25 cellular contexts compared by ENCODE assay signal in the genomic region with DNA sequence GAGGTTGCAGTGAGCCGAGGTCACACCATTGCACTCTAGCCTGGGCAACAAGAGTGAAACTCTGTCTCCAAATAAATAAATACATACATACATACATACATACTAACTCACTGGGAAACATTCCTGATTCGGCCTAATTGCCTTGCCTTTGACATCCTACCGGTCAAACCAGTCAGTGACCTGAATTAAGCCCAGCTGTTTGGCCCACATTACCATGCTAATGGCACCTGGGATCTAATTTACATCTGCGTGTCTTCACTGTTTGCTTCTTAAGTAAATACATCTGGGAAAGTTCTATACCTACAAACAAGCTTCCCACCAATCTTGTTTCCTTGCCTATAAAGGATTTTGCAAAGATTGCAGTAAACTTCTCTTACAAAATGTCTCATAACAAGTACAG.
A peak's percentile ranks its signal among the peaks of the same experiment; 100 is the strongest.
DNase-seq lines count a peak whose midpoint lies in the region; ATAC-seq, FAIRE-seq and TF ChIP-seq lines count a peak whose summit lies in the region.
"Had no signal": no experiment of that assay in that cellular context is flagged by ENCODE, and none has a peak within 500 bp of the region (broad histone marks: within the 10 kb centered on the region; RNA-seq: fewer than 3 reads in every experiment).

No MANE protein-coding gene starts in this region.

- no peaks in the 10 kb centered on the region for H3K9me3 ChIP-seq in endothelial cell of umbilical vein (replicated peaks; ENCODE audit: control insufficient read depth, insufficient read depth, low read length)
- H3K9me3 ChIP-seq: gastroesophageal sphincter, pancreas, testis, uterus had no signal

- DNase-seq in GM23338 (ENCODE audit: low spot score) (peak; percentile 94), NCI-H69 (lab: John Stamatoyannopoulos, UW) (peak; percentile 66), endothelial cell of umbilical vein (ENCODE audit: low read depth, low spot score) (peak; percentile 19), mesendoderm (peak; percentile 69), HuH-7.5 (ENCODE audit: low spot score) (no peak), GM13977 (ENCODE audit: low spot score) (no peak)
- DNase-seq: activated CD4-positive, alpha-beta T cell treated with anti-CD3 and anti-CD28 coated beads for 1 hour; activated CD8-positive, alpha-beta T cell treated with anti-CD3 and anti-CD28 coated beads for 36 hours; amniotic stem cell; CD4-positive, alpha-beta memory T cell; pancreas; right cardiac atrium; Right ventricle myocardium superior; stimulated activated naive CD8-positive, alpha-beta T cell treated with anti-CD3 and anti-CD28 coated beads, Interleukin-15, Interleukin-2, amounts not matched to agents 100 U/mL and 50 U/mL, for 24 hours; testis; uterus had no signal

- ATAC-seq in GM23338 (peak; percentile 97), HG03045 (IDR thresholded peaks at IDR 0.05; ENCODE audit: unreplicated experiment) (no peak)
- ATAC-seq: activated CD8-positive, alpha-beta T cell treated with anti-CD3 and anti-CD28 coated beads for 36 hours; activated T-helper 17 cell treated with anti-CD3 and anti-CD28 coated beads, Interleukin-2, amount 50 U/mL, for 72 hours; gastroesophageal sphincter; stimulated activated naive CD8-positive, alpha-beta T cell treated with anti-CD3 and anti-CD28 coated beads, Interleukin-15, Interleukin-2, amounts not matched to agents 100 U/mL and 50 U/mL, for 24 hours had no signal

- H3K27me3 ChIP-seq in GM23338 (ENCODE audit: insufficient read depth): no peaks in the 10 kb centered on the region
- H3K27me3 ChIP-seq in endothelial cell of umbilical vein (ENCODE audit: control insufficient read depth in 2 of 2, insufficient read depth in 2 of 2, low read length in 2 of 2): no peaks in the 10 kb centered on the region
- H3K27me3 ChIP-seq in mesendoderm (ENCODE audit: insufficient read depth, low read length, poor library complexity): no peaks in the 10 kb centered on the region
- H3K27me3 ChIP-seq: gastroesophageal sphincter, hepatocyte, neural progenitor cell, pancreas, testis, uterus had no signal

- intact Hi-C loops in endothelial cell of umbilical vein (cut with micrococcal nuclease): loop anchor here (1.0 to 10.0 kb wide), 6 partner anchors 206 to 1641 kb away; no protein-coding TSS in a partner anchor

- FAIRE-seq in endothelial cell of umbilical vein (lab: Jason Lieb, UNC): no peak

- H3K27ac Mint-ChIP-seq in GM23338: peak overlapping the region; percentile 70
- H3K27ac Mint-ChIP-seq: activated CD8-positive, alpha-beta T cell treated with anti-CD3 and anti-CD28 coated beads for 36 hours; activated naive CD4-positive, alpha-beta T cell treated with anti-CD3 and anti-CD28 coated beads, Interleukin-2, amount 50 U/mL, for 24 hours; activated T-helper 17 cell treated with anti-CD3 and anti-CD28 coated beads, Interleukin-2, amount 50 U/mL, for 72 hours; B cell; neural progenitor cell; T-helper 2 cell treated with Interferon-gamma antibody and Interleukin-4, amounts not matched to agents 5 μg/mL and 100 μg/mL, for 36 hours had no signal

- no CpG with 5 or more reads among the region's 4 CpGs for WGBS in mesendoderm (ENCODE audit: extremely low coverage, insufficient coverage, low lambda C conversion rate)

- H4K20me1 ChIP-seq in GM23338 (replicated peaks; ENCODE audit: insufficient read depth) (no peaks in the 10 kb centered on the region), endothelial cell of umbilical vein (replicated peaks; ENCODE audit: control insufficient read depth, extremely low read depth, insufficient read depth, low read length) (no peaks in the 10 kb centered on the region)

- H2AFZ ChIP-seq in GM23338: no peak overlapping the region
- no peak overlapping the region for H2AFZ ChIP-seq in endothelial cell of umbilical vein (ENCODE audit: low read depth, low read length)
- H2AFZ ChIP-seq: hepatocyte, neural progenitor cell had no signal

- H3K23ac ChIP-seq in mesendoderm (ENCODE audit: low read length): no peak overlapping the region

- no peak overlapping the region for H2BK5ac ChIP-seq in mesendoderm (ENCODE audit: low read length)

- peak overlapping the region; percentile 36; the same call in 2 of the 3 replicates for H3K4me3 Mint-ChIP-seq in GM23338
- H3K4me3 Mint-ChIP-seq: activated CD8-positive, alpha-beta T cell treated with anti-CD3 and anti-CD28 coated beads for 36 hours; activated naive CD4-positive, alpha-beta T cell treated with anti-CD3 and anti-CD28 coated beads, Interleukin-2, amount 50 U/mL, for 24 hours; activated T-helper 17 cell treated with anti-CD3 and anti-CD28 coated beads, Interleukin-2, amount 50 U/mL, for 72 hours; B cell; CD4-positive, alpha-beta memory T cell; neural progenitor cell; T-helper 2 cell treated with Interferon-gamma antibody and Interleukin-4, amounts not matched to agents 5 μg/mL and 100 μg/mL, for 36 hours had no signal

- no peak overlapping the region for H2BK15ac ChIP-seq in mesendoderm (replicated peaks; ENCODE audit: low read depth)

- TF ChIP-seq CTCF in GM23338 (conservative IDR thresholded peaks at IDR 0.05; ENCODE audit: low read depth in 2 of 2) (no peak; a peak in 1 of 4 replicates), endothelial cell of umbilical vein (IDR thresholded peaks at IDR 0.05; ENCODE audit: extremely low read depth in 1 of 2, insufficient read depth in 1 of 2, low read depth in 1 of 2, low read length in 2 of 2) (no peak), GM13977 (IDR thresholded peaks at IDR 0.05; ENCODE audit: extremely low read depth, insufficient read depth, missing control alignments) (no peak)

- peaks cover 8% of the 10 kb centered on the region; the same call in 2 of the 3 replicates for H3K36me3 Mint-ChIP-seq in GM23338 (ENCODE audit: low read depth)
- H3K36me3 Mint-ChIP-seq: activated naive CD4-positive, alpha-beta T cell treated with anti-CD3 and anti-CD28 coated beads, Interleukin-2, amount 50 U/mL, for 24 hours; CD4-positive, alpha-beta memory T cell; neural progenitor cell had no signal

- no peak overlapping the region for H3K4me3 ChIP-seq in GM23338
- H3K4me3 ChIP-seq in endothelial cell of umbilical vein (replicated peaks in 1 of 3; ENCODE audit: insufficient read depth in 1 of 3, low read depth in 1 of 3, low read length in 3 of 3): no peak overlapping the region
- H3K4me3 ChIP-seq in mesendoderm (ENCODE audit: low read length): no peak overlapping the region
- H3K4me3 ChIP-seq: gastroesophageal sphincter, hepatocyte, neural progenitor cell, pancreas, smooth muscle cell, testis, uterus had no signal

- H3K9me3 Mint-ChIP-seq in GM23338: peaks cover 10% of the 10 kb centered on the region; the same call in 2 of the 3 replicates
- H3K9me3 Mint-ChIP-seq: activated naive CD4-positive, alpha-beta T cell treated with anti-CD3 and anti-CD28 coated beads, Interleukin-2, amount 50 U/mL, for 24 hours; activated T-helper 17 cell treated with anti-CD3 and anti-CD28 coated beads, Interleukin-2, amount 50 U/mL, for 72 hours; T-helper 2 cell treated with Interferon-gamma antibody and Interleukin-4, amounts not matched to agents 5 μg/mL and 100 μg/mL, for 36 hours had no signal

- H3K27me3 Mint-ChIP-seq in GM23338 (ENCODE audit: insufficient read depth, low read depth, poor library complexity): no peaks in the 10 kb centered on the region
- H3K27me3 Mint-ChIP-seq: activated CD8-positive, alpha-beta T cell treated with anti-CD3 and anti-CD28 coated beads for 36 hours; activated naive CD4-positive, alpha-beta T cell treated with anti-CD3 and anti-CD28 coated beads, Interleukin-2, amount 50 U/mL, for 24 hours; activated T-helper 17 cell treated with anti-CD3 and anti-CD28 coated beads, Interleukin-2, amount 50 U/mL, for 72 hours; B cell; CD4-positive, alpha-beta memory T cell had no signal

- BruUV-seq in endothelial cell of umbilical vein (replicated peaks; lab: Mats Ljungman, UMichigan): no TSS peak

- no peaks in the 10 kb centered on the region for H3K79me1 ChIP-seq in mesendoderm (ENCODE audit: low read length)

- H3K4me2 ChIP-seq in GM23338: peak overlapping the region; percentile 17; the same call in 1 of the 2 replicates
- H3K4me2 ChIP-seq in endothelial cell of umbilical vein (ENCODE audit: insufficient read depth, low read length): no peak overlapping the region
- H3K4me2 ChIP-seq in mesendoderm (ENCODE audit: low read length): no peak overlapping the region
- H3K4me2 ChIP-seq: hepatocyte, neural progenitor cell, smooth muscle cell had no signal

- no peaks in the 10 kb centered on the region for H3K9me1 ChIP-seq in endothelial cell of umbilical vein (replicated peaks; ENCODE audit: control insufficient read depth, extremely low read depth, insufficient read depth, low read length)

- H3K4ac ChIP-seq in mesendoderm (ENCODE audit: low read depth, low read length): no peak overlapping the region

- H3K4me1 ChIP-seq in GM23338 (ENCODE audit: insufficient read depth) (peaks cover 5% of the 10 kb centered on the region; the same call in 1 of the 2 replicates), endothelial cell of umbilical vein (ENCODE audit: control insufficient read depth, extremely low read depth, insufficient read depth, low read length) (no peaks in the 10 kb centered on the region), mesendoderm (ENCODE audit: control insufficient read depth, low read depth, low read length) (no peaks in the 10 kb centered on the region)
- H3K4me1 ChIP-seq: gastroesophageal sphincter, neural progenitor cell, testis, uterus had no signal

- no peak overlapping the region for H2BK120ac ChIP-seq in mesendoderm (ENCODE audit: low read depth, low read length)

- POLR2A ChIA-PET in endothelial cell of umbilical vein (lab: Charles Lee): no interaction called here

- dilution Hi-C loops in endothelial cell of umbilical vein (cut with MboI; ENCODE audit: extremely low pct_ligation_motif_present, low sequenced_read_pairs): no loop called here

- no peak overlapping the region for H2AK5ac ChIP-seq in mesendoderm (ENCODE audit: low read length)

- H3K18ac ChIP-seq in mesendoderm (ENCODE audit: low read length): no peak overlapping the region

- in situ Hi-C loops in GM13977 (cut with MboI; ENCODE audit: low pct_unique_long_range_greater_than_20kb, low sequenced_read_pairs, unreplicated experiment): no loop called here

- CTCF ChIA-PET in endothelial cell of umbilical vein (lab: Charles Lee): interaction anchor here (0.6 to 2.0 kb wide), 5 partner anchors 126 to 964 kb away, joined by 3 to 16 read pairs (median 5); a partner anchor contains a TSS

- no peaks in the 10 kb centered on the region for H3K9me2 ChIP-seq in GM23338 (ENCODE audit: insufficient read depth)

- H3K79me2 ChIP-seq in GM23338 (replicated peaks; ENCODE audit: insufficient read depth) (no peaks in the 10 kb centered on the region), endothelial cell of umbilical vein (ENCODE audit: control insufficient read depth, insufficient read depth, low read length) (no peaks in the 10 kb centered on the region), mesendoderm (ENCODE audit: control insufficient read depth, insufficient read depth, low read length) (no peaks in the 10 kb centered on the region)
- H3K79me2 ChIP-seq: hepatocyte had no signal

- H3K9ac ChIP-seq in endothelial cell of umbilical vein (replicated peaks; ENCODE audit: extremely low read depth, insufficient read depth, low read length) (no peak overlapping the region), mesendoderm (ENCODE audit: low read length) (no peak overlapping the region)
- H3K9ac ChIP-seq: neural progenitor cell had no signal

- no peak overlapping the region for H4K5ac ChIP-seq in mesendoderm (ENCODE audit: low read length)

- no peak overlapping the region for H4K8ac ChIP-seq in mesendoderm (ENCODE audit: low read depth, low read length)

- H3K27ac ChIP-seq in GM23338 (ENCODE audit: low read depth) (peak overlapping the region; percentile 45; the same call in 1 of the 2 replicates), endothelial cell of umbilical vein (ENCODE audit: insufficient read depth, low read depth, low read length) (no peak overlapping the region), mesendoderm (ENCODE audit: low read depth, low read length) (no peak overlapping the region)
- H3K27ac ChIP-seq: gastroesophageal sphincter, hepatocyte, neural progenitor cell, pancreas, testis, uterus had no signal

- H3K4me1 Mint-ChIP-seq in GM23338: peaks cover 6% of the 10 kb centered on the region
- H3K4me1 Mint-ChIP-seq: activated naive CD4-positive, alpha-beta T cell treated with anti-CD3 and anti-CD28 coated beads, Interleukin-2, amount 50 U/mL, for 24 hours; activated T-helper 17 cell treated with anti-CD3 and anti-CD28 coated beads, Interleukin-2, amount 50 U/mL, for 72 hours; B cell; CD4-positive, alpha-beta memory T cell had no signal

- no peak for TF ChIP-seq POLR2A in endothelial cell of umbilical vein (IDR thresholded peaks at IDR 0.05; ENCODE audit: low read depth, low read length)

- H3K56ac ChIP-seq in mesendoderm (ENCODE audit: low read length): no peak overlapping the region

- no peaks in the 10 kb centered on the region for H3F3A ChIP-seq in GM23338 (replicated peaks; ENCODE audit: low read depth)

- H3K36me3 ChIP-seq in GM23338 (ENCODE audit: insufficient read depth) (no peaks in the 10 kb centered on the region), endothelial cell of umbilical vein (ENCODE audit: control insufficient read depth in 2 of 2, extremely low read depth in 1 of 2, insufficient read depth in 2 of 2, low read length in 2 of 2) (no peaks in the 10 kb centered on the region), mesendoderm (ENCODE audit: control insufficient read depth, insufficient read depth, low read length) (no peaks in the 10 kb centered on the region)
- H3K36me3 ChIP-seq: gastroesophageal sphincter, neural progenitor cell, pancreas, uterus had no signal

Comparison
In these comparisons a context has a peak if more than half of its experiments do, and no peak if none do; other contexts are left out.
1. DNase-seq: peak in GM23338 (single experiment), NCI-H69 (single experiment), endothelial cell of umbilical vein (single experiment) and mesendoderm (single experiment); none in HuH-7.5 (single experiment) and GM13977 (single experiment).